In genomic region chr6:96990989-96991388, GRCh38 we compare ENCODE assay signal across 16 cellular contexts.
DNase-seq lines count a peak whose midpoint lies in the region; ATAC-seq, FAIRE-seq and TF ChIP-seq lines count a peak whose summit lies in the region.
"Had no signal": no experiment of that assay in that cellular context is flagged by ENCODE, and none has a peak within 500 bp of the region (broad histone marks: within the 10 kb centered on the region; RNA-seq: fewer than 3 reads in every experiment).

No MANE protein-coding gene starts in this region.

- H2BK5ac ChIP-seq in neuronal stem cell (ENCODE audit: low read length): no peak overlapping the region

- no peak overlapping the region; the same call in 1 of the 2 replicates for H3K4me2 ChIP-seq in K562 (ENCODE audit: insufficient read depth, low read length)
- no peak overlapping the region for H3K4me2 ChIP-seq in neuronal stem cell (ENCODE audit: insufficient read depth, low read length, poor library complexity, severe bottlenecking)
- H3K4me2 ChIP-seq: BLaER1 treated with 17β-estradiol and CSF1 and Interleukin-3, amounts not matched to agents 10 nM and 100 nM had no signal

- in situ Hi-C loops in K562 (cut with MboI): no loop called here

- POLR2A ChIA-PET in K562 (lab: Yijun Ruan, JAX): interaction anchor here (0.8 kb wide), 1 partner anchor 1884 kb away, joined by 5 read pairs; no protein-coding TSS in a partner anchor

- H3K14ac ChIP-seq in neuronal stem cell (ENCODE audit: low read length): no peak overlapping the region

- peaks cover 0 to 22% of the 10 kb centered on the region in 2 experiments; a peak in 2 of 5 replicates for H3K27me3 ChIP-seq in K562 (ENCODE audit: control insufficient read depth in 2 of 2, insufficient read depth in 2 of 2, low read length in 2 of 2)
- no peaks in the 10 kb centered on the region for H3K27me3 ChIP-seq in dorsolateral prefrontal cortex
- no peaks in the 10 kb centered on the region for H3K27me3 ChIP-seq in neuronal stem cell (ENCODE audit: control insufficient read depth in 3 of 3, insufficient read depth in 3 of 3, low read depth in 1 of 3, low read length in 3 of 3)
- H3K27me3 ChIP-seq: BLaER1 treated with 17β-estradiol and CSF1 and Interleukin-3, amounts not matched to agents 10 nM and 100 nM had no signal

- H2AFZ ChIP-seq in K562 (ENCODE audit: low read depth, low read length) (peak overlapping the region; percentile 60; the same call in 1 of the 2 replicates), neuronal stem cell (ENCODE audit: low read length) (no peak overlapping the region)
- H2AFZ ChIP-seq: GM23248 had no signal

- no peaks in the 10 kb centered on the region for H3K79me1 ChIP-seq in neuronal stem cell (ENCODE audit: low read depth, low read length)

- H3K27ac ChIP-seq in K562 (ENCODE audit: extremely low read depth, low read depth, low read length) (no peak overlapping the region), dorsolateral prefrontal cortex (peak overlapping the region in 56 of 59 donors; percentile 18 to 88 (median 76)), neuronal stem cell (replicated peaks; ENCODE audit: low read length) (no peak overlapping the region)
- H3K27ac ChIP-seq: BLaER1 treated with 17β-estradiol and CSF1 and Interleukin-3, amounts not matched to agents 10 nM and 100 nM; GM23248 had no signal

- H4K91ac ChIP-seq in neuronal stem cell (ENCODE audit: low read depth, low read length, poor library complexity): no peak overlapping the region

- 13% methylated on average over 5 of the region's 5 CpGs for WGBS in K562 (ENCODE audit: insufficient coverage, low coverage, missing lambda C conversion rate)
- WGBS in neuronal stem cell (ENCODE audit: extremely low coverage in 2 of 2, insufficient read length in 2 of 2, insufficient replicate concordance in 1 of 2), 2 donors: no CpG with 5 or more reads among the region's 5 CpGs

- no peaks in the 10 kb centered on the region for H3K9me1 ChIP-seq in K562 (ENCODE audit: control insufficient read depth, insufficient read depth, low read length)

- FAIRE-seq in K562 (lab: Jason Lieb, UNC): no peak
- FAIRE-seq: GM19239, HepG2 had no signal

- no peaks in the 10 kb centered on the region for H3K9me3 ChIP-seq in K562 (replicated peaks; ENCODE audit: control insufficient read depth, insufficient read depth, low read depth, low read length)
- H3K9me3 ChIP-seq in neuronal stem cell (replicated peaks in 1 of 2; ENCODE audit: control insufficient read depth in 2 of 2, insufficient read depth in 1 of 2, low read depth in 1 of 2, low read length in 2 of 2): no peaks in the 10 kb centered on the region

- H3K79me2 ChIP-seq in K562 (ENCODE audit: control insufficient read depth, insufficient read depth, low read length): no peaks in the 10 kb centered on the region

- H3K4me3 ChIP-seq in K562 (no peak overlapping the region), dorsolateral prefrontal cortex (peak overlapping the region in 1 of 59 donors; percentile 8), neuronal stem cell (ENCODE audit: low read length in 2 of 2) (no peak overlapping the region)
- H3K4me3 ChIP-seq: BLaER1 treated with 17β-estradiol and CSF1 and Interleukin-3, amounts not matched to agents 10 nM and 100 nM; GM23248 had no signal

- no peak overlapping the region for H2BK120ac ChIP-seq in neuronal stem cell (ENCODE audit: low read depth, low read length)

- H3K9ac ChIP-seq in K562 (ENCODE audit: insufficient read depth in 1 of 2, low read depth in 2 of 2, low read length in 2 of 2) (no peak overlapping the region), neuronal stem cell (ENCODE audit: low read depth, low read length, poor library complexity) (no peak overlapping the region)
- H3K9ac ChIP-seq: BLaER1 treated with 17β-estradiol and CSF1 and Interleukin-3, amounts not matched to agents 10 nM and 100 nM; GM23248 had no signal

- H3K36me3 ChIP-seq in K562 (ENCODE audit: control insufficient read depth, insufficient read depth, low read length): no peaks in the 10 kb centered on the region
- no peaks in the 10 kb centered on the region for H3K36me3 ChIP-seq in neuronal stem cell (replicated peaks in 1 of 2; ENCODE audit: control insufficient read depth in 2 of 2, insufficient read depth in 2 of 2, low read length in 2 of 2)
- H3K36me3 ChIP-seq: BLaER1 treated with 17β-estradiol and CSF1 and Interleukin-3, amounts not matched to agents 10 nM and 100 nM had no signal

- no peak for TF ChIP-seq RAD21 in K562 (CRISPR knock-in tag; conservative IDR thresholded peaks at IDR 0.05 in 1 of 2, IDR thresholded peaks at IDR 0.05 in 1 of 2)

- TF ChIP-seq EP300 in K562 (IDR thresholded peaks at IDR 0.05; ENCODE audit: low read length): no peak

- H4K8ac ChIP-seq in neuronal stem cell (ENCODE audit: low read depth, low read length): no peak overlapping the region

- intact Hi-C loops in K562 (cut with micrococcal nuclease) (no loop called here), dorsolateral prefrontal cortex (cut with DNase I) (loop anchor here (5.0 to 10.0 kb wide), 3 partner anchors 61 to 66 kb away; partner anchors contain the start of gene KLHL32 (in 1 of the 2))

- H3K4ac ChIP-seq in neuronal stem cell (ENCODE audit: low read length): no peak overlapping the region

- ATAC-seq in K562: no peak
- ATAC-seq in GM21390 (IDR thresholded peaks at IDR 0.05; ENCODE audit: unreplicated experiment): no peak
- no peak for ATAC-seq in left lobe of liver
- ATAC-seq: CD8-positive, alpha-beta T cell; HepG2 had no signal

- peaks cover 0 to 7% of the 10 kb centered on the region in 2 experiments; a peak in 3 of 5 replicates for H3K4me1 ChIP-seq in K562 (replicated peaks in 1 of 2; ENCODE audit: control insufficient read depth in 2 of 2, insufficient read depth in 2 of 2, low read length in 2 of 2)
- no peaks in the 10 kb centered on the region for H3K4me1 ChIP-seq in neuronal stem cell (ENCODE audit: control insufficient read depth in 2 of 2, insufficient read depth in 1 of 2, low read depth in 1 of 2, low read length in 2 of 2)

- no peak overlapping the region for H2AK5ac ChIP-seq in neuronal stem cell (ENCODE audit: low read depth, low read length)

- H3K18ac ChIP-seq in neuronal stem cell (ENCODE audit: low read length): peak overlapping the region; percentile 25

- H4K20me1 ChIP-seq in K562 (replicated peaks; ENCODE audit: control insufficient read depth, insufficient read depth, low read length): no peaks in the 10 kb centered on the region
- H4K20me1 ChIP-seq: BLaER1 treated with 17β-estradiol and CSF1 and Interleukin-3, amounts not matched to agents 10 nM and 100 nM had no signal

- H2BK12ac ChIP-seq in neuronal stem cell (ENCODE audit: low read length): no peak overlapping the region

- TF ChIP-seq POLR2A in K562 (conservative IDR thresholded peaks at IDR 0.05): no peak

- H2BK15ac ChIP-seq in neuronal stem cell (ENCODE audit: low read length): no peak overlapping the region

- TF ChIP-seq CTCF in K562 (IDR thresholded peaks at IDR 0.05 in 2 of 3, conservative IDR thresholded peaks at IDR 0.05 in 1 of 3; ENCODE audit: insufficient read depth in 2 of 3, low read depth in 1 of 3, low read length in 3 of 3) (no peak), dorsolateral prefrontal cortex (IDR thresholded peaks at IDR 0.05 in 54 of 56, conservative IDR thresholded peaks at IDR 0.05 in 2 of 56; ENCODE audit: low read depth in 1 of 56, partially characterized antibody in 56 of 56) (no peak)

- CTCF ChIA-PET in K562 (lab: Yijun Ruan, JAX; ENCODE audit: low intra/inter-chr PET ratio): no interaction called here

- no peak for DNase-seq in K562 (ENCODE audit: extremely low read depth in 1 of 4, low spot score in 3 of 4)
- no peak for DNase-seq in dorsolateral prefrontal cortex
- DNase-seq in neuronal stem cell (ENCODE audit: low spot score): no peak
- DNase-seq in stimulated activated CD8-positive, alpha-beta memory T cell treated with anti-CD3 and anti-CD28 coated beads, Interleukin-4, amount 100 ng/mL, for 48 hours: no peak
- DNase-seq in NCI-H2196 treated with DMSO at 0.1 percent for 48 hours (lab: John Stamatoyannopoulos, UW; ENCODE audit: unreplicated experiment): no peak
- DNase-seq in left lobe of liver (ENCODE audit: low spot score): no peak
- DNase-seq: Calu3; CD8-positive, alpha-beta T cell; DMS79 treated with DMSO at 0.1 percent for 48 hours; GF-D8; GM23248; H7 had no signal

- H3K23ac ChIP-seq in neuronal stem cell (ENCODE audit: low read depth, low read length, poor library complexity): no peak overlapping the region

- no TSS peak for BruUV-seq in K562 (replicated peaks; lab: Mats Ljungman, UMichigan)

TF ChIP-seq in K562, 482 proteins besides CTCF, POLR2A, EP300 and RAD21 (continues in another document):
- no peak for TF ChIP-seq ZNF174 (CRISPR knock-in tag; IDR thresholded peaks at IDR 0.05)
- TF ChIP-seq ZNF165 (CRISPR knock-in tag; IDR thresholded peaks at IDR 0.05; ENCODE audit: borderline replicate concordance): no peak
- no peak for TF ChIP-seq HNRNPK (IDR thresholded peaks at IDR 0.05; ENCODE audit: low read depth, low read length, poor library complexity, severe bottlenecking)
- no peak for TF ChIP-seq CREB3L1 (IDR thresholded peaks at IDR 0.05; ENCODE audit: borderline replicate concordance, low read depth)
- TF ChIP-seq CCNT2 (IDR thresholded peaks at IDR 0.05; ENCODE audit: borderline replicate concordance, extremely low read depth, insufficient read length, low read depth, low read length): no peak

Comparison
In these comparisons a context has a peak if more than half of its experiments do, and no peak if none do; other contexts are left out.
1. H3K27ac ChIP-seq: peak in dorsolateral prefrontal cortex (56 of 59); none in K562 (single experiment) and neuronal stem cell (single experiment).